ENCODE assay signal across 9 cellular contexts in genomic region chr11:110525883-110526282, GRCh38.
A peak's percentile ranks its signal among the peaks of the same experiment; 100 is the strongest.
DNase-seq lines count a peak whose midpoint lies in the region; ATAC-seq and TF ChIP-seq lines count a peak whose summit lies in the region.
"Had no signal": no experiment of that assay in that cellular context is flagged by ENCODE, and none has a peak within 500 bp of the region (broad histone marks: within the 10 kb centered on the region; RNA-seq: fewer than 3 reads in every experiment).

No MANE protein-coding gene starts in this region.

- H3K4me3 ChIP-seq in aorta (ENCODE audit: low read length in 2 of 2) (no peak overlapping the region), stomach (no peak overlapping the region)
- H3K4me3 ChIP-seq: BLaER1 treated with 17β-estradiol and CSF1 and Interleukin-3, amounts not matched to agents 10 nM and 100 nM had no signal

- 0 to 1% methylated on average over 1 of the region's 1 CpG for WGBS in aorta, 2 donors
- 0 to 13% (median 0%) methylated on average over 1 of the region's 1 CpG for WGBS in stomach, 5 donors

- peak; percentile 31 for ATAC-seq in activated naive CD8-positive, alpha-beta T cell treated with anti-CD3 and anti-CD28 coated beads, Interleukin-2, amount 10 ng/mL, durations not matched to agents 7 days and 5 days (ENCODE audit: low read depth)
- peak; percentile 46 for ATAC-seq in effector memory CD8-positive, alpha-beta T cell (replicated peaks)
- ATAC-seq in aorta (ENCODE audit: low FRiP score), result peak; percentile 57

- H3K36me3 Mint-ChIP-seq in activated naive CD8-positive, alpha-beta T cell treated with anti-CD3 and anti-CD28 coated beads, Interleukin-2, amount 10 ng/mL, durations not matched to agents 7 days and 5 days, result peaks cover 15% of the 10 kb centered on the region
- H3K36me3 Mint-ChIP-seq in activated naive CD8-positive, alpha-beta T cell treated with anti-CD3 and anti-CD28 coated beads for 36 hours, result no peaks in the 10 kb centered on the region
- H3K36me3 Mint-ChIP-seq in effector memory CD8-positive, alpha-beta T cell (ENCODE audit: insufficient read depth), result peaks cover 4% of the 10 kb centered on the region

- no peaks in the 10 kb centered on the region for H3K27me3 Mint-ChIP-seq in activated naive CD8-positive, alpha-beta T cell treated with anti-CD3 and anti-CD28 coated beads, Interleukin-2, amount 10 ng/mL, durations not matched to agents 7 days and 5 days
- H3K27me3 Mint-ChIP-seq in activated naive CD8-positive, alpha-beta T cell treated with anti-CD3 and anti-CD28 coated beads for 36 hours, result no peaks in the 10 kb centered on the region
- H3K27me3 Mint-ChIP-seq in effector memory CD8-positive, alpha-beta T cell, result no peaks in the 10 kb centered on the region

- H3K4me1 Mint-ChIP-seq in activated naive CD8-positive, alpha-beta T cell treated with anti-CD3 and anti-CD28 coated beads, Interleukin-2, amount 10 ng/mL, durations not matched to agents 7 days and 5 days, result peaks cover 21% of the 10 kb centered on the region
- H3K4me1 Mint-ChIP-seq in activated naive CD8-positive, alpha-beta T cell treated with anti-CD3 and anti-CD28 coated beads for 36 hours, result peaks cover 7% of the 10 kb centered on the region
- peaks cover 60 to 72% of the 10 kb centered on the region in 2 donors for H3K4me1 Mint-ChIP-seq in effector memory CD8-positive, alpha-beta T cell (ENCODE audit: low read depth in 2 of 2)

- peak overlapping the region; percentile 40 for H3K4me3 Mint-ChIP-seq in activated naive CD8-positive, alpha-beta T cell treated with anti-CD3 and anti-CD28 coated beads, Interleukin-2, amount 10 ng/mL, durations not matched to agents 7 days and 5 days
- H3K4me3 Mint-ChIP-seq in activated naive CD8-positive, alpha-beta T cell treated with anti-CD3 and anti-CD28 coated beads for 36 hours, result no peak overlapping the region
- peak overlapping the region; percentile 55 to 69 for H3K4me3 Mint-ChIP-seq in effector memory CD8-positive, alpha-beta T cell

- POLR2A ChIA-PET in activated naive CD8-positive, alpha-beta T cell treated with anti-CD3 and anti-CD28 coated beads, Interleukin-2, amount 10 ng/mL, durations not matched to agents 7 days and 5 days (lab: Charles Lee), result no interaction called here

- H3K27ac ChIP-seq in aorta (ENCODE audit: low read depth in 1 of 2, low read length in 2 of 2), result no peak overlapping the region
- peak overlapping the region in 2 of 5 donors; percentile 27 to 50 for H3K27ac ChIP-seq in stomach
- H3K27ac ChIP-seq: BLaER1 treated with 17β-estradiol and CSF1 and Interleukin-3, amounts not matched to agents 10 nM and 100 nM had no signal

- no peak overlapping the region for H3K27ac Mint-ChIP-seq in activated naive CD8-positive, alpha-beta T cell treated with anti-CD3 and anti-CD28 coated beads, Interleukin-2, amount 10 ng/mL, durations not matched to agents 7 days and 5 days
- H3K27ac Mint-ChIP-seq in activated naive CD8-positive, alpha-beta T cell treated with anti-CD3 and anti-CD28 coated beads for 36 hours, result no peak overlapping the region
- H3K27ac Mint-ChIP-seq in effector memory CD8-positive, alpha-beta T cell, result peak overlapping the region; percentile 90 to 92

- H3K36me3 ChIP-seq in aorta (ENCODE audit: control insufficient read depth in 1 of 2, insufficient read depth in 2 of 2, low read length in 1 of 2) (no peaks in the 10 kb centered on the region), stomach (no peaks in the 10 kb centered on the region)

- intact Hi-C loops in aorta (cut with DNase I), result no loop called here
- intact Hi-C loops in stomach (cut with DNase I; ENCODE audit: low total_unique reads), result no loop called here

- H3K4me1 ChIP-seq in aorta (ENCODE audit: control insufficient read depth in 1 of 2, insufficient read depth in 2 of 2, low read length in 2 of 2) (no peaks in the 10 kb centered on the region), stomach (peaks cover 0 to 8% (median 3%) of the 10 kb centered on the region in 4 donors)

- no peak for TF ChIP-seq POLR2A in stomach (IDR thresholded peaks at IDR 0.05)

- H3K27me3 ChIP-seq in aorta (ENCODE audit: control insufficient read depth in 1 of 2, insufficient read depth in 2 of 2, low read length in 1 of 2) (no peaks in the 10 kb centered on the region), stomach (no peaks in the 10 kb centered on the region)
- H3K27me3 ChIP-seq: BLaER1 treated with 17β-estradiol and CSF1 and Interleukin-3, amounts not matched to agents 10 nM and 100 nM had no signal

- no peak for DNase-seq in activated naive CD8-positive, alpha-beta T cell treated with anti-CD3 and anti-CD28 coated beads, Interleukin-2, amount 10 ng/mL, durations not matched to agents 7 days and 5 days
- DNase-seq in activated naive CD8-positive, alpha-beta T cell treated with anti-CD3 and anti-CD28 coated beads for 36 hours, result no peak
- DNase-seq in HS-5 (ENCODE audit: low read depth), result peak; percentile 87
- no peak for DNase-seq in effector memory CD8-positive, alpha-beta T cell
- peak in 1 of 2 donors; percentile 67 for DNase-seq in aorta
- no peak for DNase-seq in stomach
- DNase-seq in SKM-1 treated with dmso at 0.1 percent for 144 hours (lab: John Stamatoyannopoulos, UW; ENCODE audit: unreplicated experiment), result no peak
- no peak for DNase-seq in LoVo (ENCODE audit: low spot score)

- TF ChIP-seq CTCF in stomach (IDR thresholded peaks at IDR 0.05), result no peak

- H3K9me3 ChIP-seq in aorta (ENCODE audit: control insufficient read depth, low read length) (peaks cover 2% of the 10 kb centered on the region), stomach (peaks cover 0 to 6% (median 0%) of the 10 kb centered on the region in 4 donors)

- TF ChIP-seq EP300 in stomach (IDR thresholded peaks at IDR 0.05), result no peak

- peaks cover 13% of the 10 kb centered on the region for H3K9me3 Mint-ChIP-seq in activated naive CD8-positive, alpha-beta T cell treated with anti-CD3 and anti-CD28 coated beads, Interleukin-2, amount 10 ng/mL, durations not matched to agents 7 days and 5 days
- peaks cover 4% of the 10 kb centered on the region for H3K9me3 Mint-ChIP-seq in activated naive CD8-positive, alpha-beta T cell treated with anti-CD3 and anti-CD28 coated beads for 36 hours
- H3K9me3 Mint-ChIP-seq in effector memory CD8-positive, alpha-beta T cell, result peaks cover 2 to 9% of the 10 kb centered on the region in 2 donors

Comparison
In these comparisons a context has a peak if more than half of its experiments do, and no peak if none do; other contexts are left out.
1. H3K27ac Mint-ChIP-seq: peak in effector memory CD8-positive, alpha-beta T cell (2 of 2); none in activated naive CD8-positive, alpha-beta T cell treated with anti-CD3 and anti-CD28 coated beads, Interleukin-2, amount 10 ng/mL, durations not matched to agents 7 days and 5 days (single experiment) and activated naive CD8-positive, alpha-beta T cell treated with anti-CD3 and anti-CD28 coated beads for 36 hours (single experiment).
2. Peak in every context shown above with its lines, with median percentiles within 50 percentile points of each other: ATAC-seq.